In genomic region chr12:23399402-23399933, GRCh38 we compare ENCODE assay signal across 13 cellular contexts.
"Had no signal": no experiment of that assay in that cellular context is flagged by ENCODE, and none has a peak within 500 bp of the region (broad histone marks: within the 10 kb centered on the region; RNA-seq: fewer than 3 reads in every experiment).

No MANE protein-coding gene starts in this region.

- ATAC-seq: activated T-cell treated with anti-CD3 and anti-CD28 coated beads, Interleukin-2, amount 50 U/mL, for 72 hours; foreskin keratinocyte; left lobe of liver; stimulated activated naive B cell treated with anti-CD40 and anti-IgM and Interleukin-4, amounts not matched to agents 10 μg/mL and 1 μg/mL and 100 μg/mL, for 72 hours; upper lobe of right lung had no signal

- H3K4me3 ChIP-seq: hepatocyte, lung, thoracic aorta, upper lobe of right lung had no signal

- H3K4me1 ChIP-seq: foreskin keratinocyte, upper lobe of right lung had no signal

- H3K36me3 ChIP-seq: thoracic aorta, upper lobe of right lung, WERI-Rb-1 had no signal

- H3K27me3 ChIP-seq: foreskin keratinocyte, hepatocyte, upper lobe of right lung had no signal

- DNase-seq: activated CD4-positive, alpha-beta T cell treated with anti-CD3 and anti-CD28 coated beads, Interleukin-2, amount 50 U/mL, for 4 hours; activated gamma-delta T cell; activated T-cell treated with anti-CD3 and anti-CD28 coated beads, Interleukin-2, amount 50 U/mL, for 72 hours; effector memory CD4-positive, alpha-beta T cell; foreskin keratinocyte; stimulated activated naive B cell treated with anti-CD40 and anti-IgM and Interleukin-4, amounts not matched to agents 10 μg/mL and 1 μg/mL and 100 μg/mL, for 72 hours; upper lobe of right lung; WERI-Rb-1 had no signal

- H3K27ac ChIP-seq: epithelial cell of prostate, foreskin keratinocyte, hepatocyte, thoracic aorta, upper lobe of right lung, WERI-Rb-1 had no signal

- H3K9me3 ChIP-seq: thoracic aorta, upper lobe of right lung had no signal
